Comparison of ENCODE assay signal across 18 cellular contexts in genomic region chr1:165856606-165857005, GRCh38. TPM values are rescaled to one million over a fixed set of nuclear protein-coding genes. Genes with fewer than 3 reads are reported as not detected.
DNase-seq lines count a peak whose midpoint lies in the region; ATAC-seq, FAIRE-seq and TF ChIP-seq lines count a peak whose summit lies in the region.
"Had no signal": no experiment of that assay in that cellular context is flagged by ENCODE, and none has a peak within 500 bp of the region (broad histone marks: within the 10 kb centered on the region; RNA-seq: fewer than 3 reads in every experiment).

No MANE protein-coding gene starts in this region.

- H3K9me2 ChIP-seq in GM23248 (ENCODE audit: insufficient read depth) = no peaks in the 10 kb centered on the region

- H3K4me2 ChIP-seq in GM23248 (ENCODE audit: unreplicated experiment) = peak overlapping the region; percentile 69

- H4K20me1 ChIP-seq in GM23248 (ENCODE audit: insufficient read depth) = no peaks in the 10 kb centered on the region

- peak; percentile 44 for FAIRE-seq in D721Med (lab: Jason Lieb, UNC)
- FAIRE-seq: keratinocyte had no signal

- DNase-seq in D721Med (ENCODE audit: insufficient read length, low spot score) (no peak), GM23248 (no peak), tibial artery (no peak), amniotic stem cell (lab: John Stamatoyannopoulos, UW) (no peak)
- DNase-seq in activated effector memory CD4-positive, alpha-beta T cell treated with Interleukin-2 at 50 U/mL for 16 hours = no peak
- DNase-seq: activated CD4-positive, alpha-beta T cell treated with anti-CD3 and anti-CD28 coated beads for 36 hours; activated naive CD4-positive, alpha-beta T cell treated with anti-CD3 and anti-CD28 coated beads, Interleukin-2, amount 10 ng/mL, durations not matched to agents 7 days and 5 days; heart left ventricle; MM.1S; NCI-H1694; thyroid gland had no signal

- H3K4me1 ChIP-seq in GM23248 (ENCODE audit: insufficient read depth) (peaks cover 67% of the 10 kb centered on the region), tibial artery (peaks cover 0 to 30% (median 8%) of the 10 kb centered on the region in 4 donors)
- H3K4me1 ChIP-seq: thyroid gland had no signal

- peak overlapping the region; percentile 40; the same call in 1 of the 2 replicates for H3K9ac ChIP-seq in GM23248

- H3K27ac ChIP-seq in GM23248 (peak overlapping the region; percentile 70), VCaP (peak overlapping the region; percentile 27; the same call in 1 of the 2 replicates), tibial artery (no peak overlapping the region)
- H3K27ac ChIP-seq: thyroid gland had no signal

- in situ Hi-C loops in GM23248 (cut with MboI) = no loop called here

- peaks cover 49% of the 10 kb centered on the region for H3K4me1 Mint-ChIP-seq in nephron

- peaks cover 2% of the 10 kb centered on the region for H3K36me3 Mint-ChIP-seq in nephron (ENCODE audit: low read depth)
- H3K36me3 Mint-ChIP-seq: activated naive CD4-positive, alpha-beta T cell treated with anti-CD3 and anti-CD28 coated beads, Interleukin-2, amount 10 ng/mL, durations not matched to agents 7 days and 5 days had no signal

- H3K36me3 ChIP-seq in GM23248 (ENCODE audit: low read depth) = no peaks in the 10 kb centered on the region
- H3K36me3 ChIP-seq in tibial artery = no peaks in the 10 kb centered on the region
- H3K36me3 ChIP-seq: heart left ventricle, thyroid gland had no signal

- H3K27ac Mint-ChIP-seq in nephron = peak overlapping the region in 2 of 3 experiments; percentile 42 to 63
- H3K27ac Mint-ChIP-seq: activated CD4-positive, alpha-beta T cell treated with anti-CD3 and anti-CD28 coated beads for 36 hours; activated naive CD4-positive, alpha-beta T cell treated with anti-CD3 and anti-CD28 coated beads, Interleukin-2, amount 10 ng/mL, durations not matched to agents 7 days and 5 days had no signal

- no peaks in the 10 kb centered on the region for H3K27me3 ChIP-seq in GM23248 (replicated peaks; ENCODE audit: insufficient read depth)
- no peaks in the 10 kb centered on the region for H3K27me3 ChIP-seq in tibial artery
- H3K27me3 ChIP-seq: heart left ventricle, thyroid gland had no signal

- ATAC-seq in GM21515 (IDR thresholded peaks at IDR 0.05; ENCODE audit: unreplicated experiment) = no peak
- ATAC-seq: activated CD4-positive, alpha-beta T cell treated with anti-CD3 and anti-CD28 coated beads for 36 hours had no signal

- H3K79me2 ChIP-seq in GM23248 (ENCODE audit: insufficient read depth) = peaks cover 91% of the 10 kb centered on the region

- intact Hi-C loops in tibial artery (cut with DNase I; ENCODE audit: low total_unique reads) = no loop called here

- 29 to 41% methylated on average over 3 of the region's 3 CpGs for WGBS in GM23248 (ENCODE audit: low coverage in 1 of 2, low lambda C conversion rate in 2 of 2, missing lambda C conversion rate in 2 of 2), 2 experiments

- TF ChIP-seq CTCF in D721Med (IDR thresholded peaks at IDR 0.05; ENCODE audit: insufficient read depth, missing control alignments) = no peak
- no peak for TF ChIP-seq CTCF in VCaP (conservative IDR thresholded peaks at IDR 0.05)
- TF ChIP-seq CTCF in nephron (IDR thresholded peaks at IDR 0.05; ENCODE audit: unreplicated experiment in 3 of 3) = no peak
- no peak for TF ChIP-seq CTCF in tibial artery (IDR thresholded peaks at IDR 0.05)

- H2AFZ ChIP-seq in GM23248 = no peak overlapping the region

- H3K4me3 ChIP-seq in GM23248 (no peak overlapping the region; the same call in 1 of the 2 replicates), tibial artery (no peak overlapping the region)
- H3K4me3 ChIP-seq: heart left ventricle, skin epidermis, thyroid gland had no signal

- H3K9me3 ChIP-seq in GM23248 (ENCODE audit: low read depth) (no peaks in the 10 kb centered on the region), tibial artery (no peaks in the 10 kb centered on the region)
- H3K9me3 ChIP-seq: heart left ventricle, thyroid gland had no signal

- H3F3A ChIP-seq in GM23248 (ENCODE audit: insufficient read depth) = peaks cover 50% of the 10 kb centered on the region

- no peak overlapping the region for H3K4me3 Mint-ChIP-seq in nephron
- H3K4me3 Mint-ChIP-seq: activated CD4-positive, alpha-beta T cell treated with anti-CD3 and anti-CD28 coated beads for 36 hours; activated naive CD4-positive, alpha-beta T cell treated with anti-CD3 and anti-CD28 coated beads, Interleukin-2, amount 10 ng/mL, durations not matched to agents 7 days and 5 days; dendritic cell treated with granulocyte-macrophage colony-stimulating factor and Interleukin-4, amounts not matched to agents 40 ng/mL and 50 ng/mL, for 4 days; stimulated activated effector memory CD8-positive, alpha-beta T cell treated with anti-CD3 and anti-CD28 coated beads, Interleukin-12 subunit alpha, Interleukin-12 subunit beta, amount 100 ng/mL, for 72 hours had no signal

- no peaks in the 10 kb centered on the region for H3K9me3 Mint-ChIP-seq in nephron
- H3K9me3 Mint-ChIP-seq: activated naive CD4-positive, alpha-beta T cell treated with anti-CD3 and anti-CD28 coated beads, Interleukin-2, amount 10 ng/mL, durations not matched to agents 7 days and 5 days; dendritic cell treated with granulocyte-macrophage colony-stimulating factor and Interleukin-4, amounts not matched to agents 40 ng/mL and 50 ng/mL, for 4 days; stimulated activated effector memory CD8-positive, alpha-beta T cell treated with anti-CD3 and anti-CD28 coated beads, Interleukin-12 subunit alpha, Interleukin-12 subunit beta, amount 100 ng/mL, for 72 hours had no signal

- H3K27me3 Mint-ChIP-seq in nephron (ENCODE audit: low read depth) = no peaks in the 10 kb centered on the region
- H3K27me3 Mint-ChIP-seq: activated CD4-positive, alpha-beta T cell treated with anti-CD3 and anti-CD28 coated beads for 36 hours; activated naive CD4-positive, alpha-beta T cell treated with anti-CD3 and anti-CD28 coated beads, Interleukin-2, amount 10 ng/mL, durations not matched to agents 7 days and 5 days; dendritic cell treated with granulocyte-macrophage colony-stimulating factor and Interleukin-4, amounts not matched to agents 40 ng/mL and 50 ng/mL, for 4 days had no signal

RNA-seq across cellular contexts. Expression of gene UCK2, which starts 29.2 kb away (rescaled TPM):
- total RNA-seq in GM23248 (2014; rRNA removed; shearing (Covaris generic)) = 75.4 and 81.9 TPM in 2 replicates
- polyA plus RNA-seq in GM23248 (2016; fragmentation: Nextera tagmentation; extraction: Ambion mirVana) = 75.1 and 78.2 TPM in 2 replicates

Comparison
In these comparisons a context has a peak if more than half of its experiments do, and no peak if none do; other contexts are left out.
1. H3K27ac ChIP-seq: peak in GM23248 (single experiment) and VCaP (single experiment); none in tibial artery (0 of 2).